Comparison of ENCODE assay signal across 7 cellular contexts in genomic region chr6:139474145-139475108, GRCh38.
DNase-seq lines count a peak whose midpoint lies in the region; ATAC-seq, FAIRE-seq and TF ChIP-seq lines count a peak whose summit lies in the region.

No MANE protein-coding gene starts in this region.

- H3K27ac ChIP-seq in HUES48 (ENCODE audit: low read depth, low read length), result peak overlapping the region; percentile 92

- no peak for DNase-seq in type B pancreatic cell (ENCODE audit: extremely low spot score, unreplicated experiment)
- no peak for DNase-seq in activated naive CD4-positive, alpha-beta T cell treated with anti-CD3 and anti-CD28 coated beads, Interleukin-2, amount 10 ng/mL, durations not matched to agents 7 days and 5 days

- ATAC-seq in GM19455 (IDR thresholded peaks at IDR 0.05; ENCODE audit: unreplicated experiment) (peak; percentile 52), GM19324 (IDR thresholded peaks at IDR 0.05; ENCODE audit: low FRiP score, unreplicated experiment) (no peak)

- CTCF ChIA-PET in activated naive CD4-positive, alpha-beta T cell treated with anti-CD3 and anti-CD28 coated beads, Interleukin-2, amount 10 ng/mL, durations not matched to agents 7 days and 5 days (lab: Charles Lee), result no interaction called here

- H3K4me1 ChIP-seq in HUES48 (ENCODE audit: control insufficient read depth, insufficient read depth, low read length), result peaks cover 51% of the 10 kb centered on the region

- H3K27me3 Mint-ChIP-seq in type B pancreatic cell, result no peaks in the 10 kb centered on the region
- no peaks in the 10 kb centered on the region for H3K27me3 Mint-ChIP-seq in activated naive CD4-positive, alpha-beta T cell treated with anti-CD3 and anti-CD28 coated beads, Interleukin-2, amount 10 ng/mL, durations not matched to agents 7 days and 5 days

- no peaks in the 10 kb centered on the region for H3K36me3 Mint-ChIP-seq in type B pancreatic cell
- H3K36me3 Mint-ChIP-seq in activated naive CD4-positive, alpha-beta T cell treated with anti-CD3 and anti-CD28 coated beads, Interleukin-2, amount 10 ng/mL, durations not matched to agents 7 days and 5 days, result no peaks in the 10 kb centered on the region

- H3K36me3 ChIP-seq in HUES48 (ENCODE audit: control insufficient read depth, insufficient read depth, low read length), result no peaks in the 10 kb centered on the region

- H3K9me3 ChIP-seq in HUES48 (ENCODE audit: control insufficient read depth, insufficient read depth, low read length), result no peaks in the 10 kb centered on the region

- peak; percentile 89 for FAIRE-seq in islet of Langerhans (lab: Jason Lieb, UNC)

- no peaks in the 10 kb centered on the region for H3K27me3 ChIP-seq in HUES48 (ENCODE audit: control insufficient read depth, insufficient read depth, low read length)

- H3K27ac Mint-ChIP-seq in type B pancreatic cell, result peak overlapping the region; percentile 65
- H3K27ac Mint-ChIP-seq in activated naive CD4-positive, alpha-beta T cell treated with anti-CD3 and anti-CD28 coated beads, Interleukin-2, amount 10 ng/mL, durations not matched to agents 7 days and 5 days, result no peak overlapping the region

- H3K4me3 Mint-ChIP-seq in type B pancreatic cell, result peak overlapping the region; percentile 67
- no peak overlapping the region for H3K4me3 Mint-ChIP-seq in activated naive CD4-positive, alpha-beta T cell treated with anti-CD3 and anti-CD28 coated beads, Interleukin-2, amount 10 ng/mL, durations not matched to agents 7 days and 5 days

- H3K4me3 ChIP-seq in HUES48 (ENCODE audit: low read depth, low read length), result peak overlapping the region; percentile 48
- H3K4me3 ChIP-seq in WI38 (ENCODE audit: low read depth, low read length), result 0 out of 2 replicates have a peak overlapping the region, but pooled peaks have one; percentile 0

- H3K9ac ChIP-seq in HUES48 (ENCODE audit: low read depth, low read length), result peak overlapping the region; percentile 62

- TF ChIP-seq CTCF in WI38 (IDR thresholded peaks at IDR 0.05; ENCODE audit: low read depth, low read length) (no peak), type B pancreatic cell (conservative IDR thresholded peaks at IDR 0.05) (no peak)

- no peaks in the 10 kb centered on the region for H3K9me3 Mint-ChIP-seq in type B pancreatic cell
- no peaks in the 10 kb centered on the region for H3K9me3 Mint-ChIP-seq in activated naive CD4-positive, alpha-beta T cell treated with anti-CD3 and anti-CD28 coated beads, Interleukin-2, amount 10 ng/mL, durations not matched to agents 7 days and 5 days

- H3K4me1 Mint-ChIP-seq in type B pancreatic cell (ENCODE audit: unreplicated experiment), result peaks cover 31% of the 10 kb centered on the region
- no peaks in the 10 kb centered on the region for H3K4me1 Mint-ChIP-seq in activated naive CD4-positive, alpha-beta T cell treated with anti-CD3 and anti-CD28 coated beads, Interleukin-2, amount 10 ng/mL, durations not matched to agents 7 days and 5 days
